ENCODE assay signal across 8 cellular contexts in genomic region chr19:38869836-38870607, GRCh38. TPM values are rescaled to one million over a fixed set of nuclear protein-coding genes. Genes with fewer than 3 reads are reported as not detected.
A peak's percentile ranks its signal among the peaks of the same experiment; 100 is the strongest.
DNase-seq lines count a peak whose midpoint lies in the region; ATAC-seq and TF ChIP-seq lines count a peak whose summit lies in the region.

No MANE protein-coding gene starts in this region.

- CTCF ChIA-PET in PC-3 (lab: Charles Lee) = no interaction called here

- POLR2A ChIA-PET in PC-3 (lab: Charles Lee; ENCODE audit: unreplicated experiment) = no interaction called here

- H3K9ac ChIP-seq in PC-3 (ENCODE audit: low read length) = no peak overlapping the region
- H3K9ac ChIP-seq in subcutaneous abdominal adipose tissue (ENCODE audit: low read length in 5 of 5) = peak overlapping the region in 4 of 5 donors; percentile 67 to 80 (median 77)

- H3K4me1 ChIP-seq in PC-3 (ENCODE audit: insufficient read depth, low read length) = peaks cover 4% of the 10 kb centered on the region
- no peaks in the 10 kb centered on the region for H3K4me1 ChIP-seq in foreskin keratinocyte
- peaks cover 15 to 17% of the 10 kb centered on the region in 2 experiments for H3K4me1 ChIP-seq in neutrophil (ENCODE audit: control insufficient read depth in 1 of 2, insufficient read depth in 1 of 2, low read depth in 1 of 2, low read length in 1 of 2)
- peaks cover 0 to 28% (median 19%) of the 10 kb centered on the region in 5 donors for H3K4me1 ChIP-seq in subcutaneous abdominal adipose tissue (ENCODE audit: control insufficient read depth in 5 of 5, insufficient read depth in 5 of 5, low read length in 5 of 5)

- BruUV-seq in PC-3 (replicated peaks; lab: Mats Ljungman, UMichigan) = no TSS peak

- peak; percentile 79 for ATAC-seq in HG02970 (IDR thresholded peaks at IDR 0.05; ENCODE audit: low FRiP score, unreplicated experiment)
- peak; percentile 33 for ATAC-seq in PC-3
- peak; percentile 74 for ATAC-seq in foreskin keratinocyte
- ATAC-seq in HG02852 (IDR thresholded peaks at IDR 0.05; ENCODE audit: unreplicated experiment) = no peak

- DNase-seq in PC-3 = no peak
- peak; percentile 98 for DNase-seq in activated effector memory CD4-positive, alpha-beta T cell treated with anti-CD3 and anti-CD28 coated beads, Interleukin-2, amount 50 U/mL, for 16 hours
- DNase-seq in foreskin keratinocyte = no peak

- H3K27me3 ChIP-seq in PC-3 (ENCODE audit: low read length) (no peaks in the 10 kb centered on the region), foreskin keratinocyte (no peaks in the 10 kb centered on the region), neutrophil (no peaks in the 10 kb centered on the region), subcutaneous abdominal adipose tissue (ENCODE audit: control insufficient read depth in 5 of 5, insufficient read depth in 4 of 5, low read length in 5 of 5) (no peaks in the 10 kb centered on the region)

- H4K20me1 ChIP-seq in PC-3 (ENCODE audit: low read length) = no peaks in the 10 kb centered on the region

- H3K4me3 ChIP-seq in PC-3 (ENCODE audit: low read length) (no peak overlapping the region), neutrophil (ENCODE audit: low read depth in 1 of 2, low read length in 1 of 2) (peak overlapping the region; percentile 47 to 59), subcutaneous abdominal adipose tissue (ENCODE audit: low read depth in 1 of 5, low read length in 5 of 5) (peak overlapping the region; percentile 70 to 79 (median 72))

- intact Hi-C loops in PC-3 (cut with micrococcal nuclease) = no loop called here

- H3K9me3 ChIP-seq in PC-3 (ENCODE audit: low read length) = no peaks in the 10 kb centered on the region
- no peaks in the 10 kb centered on the region for H3K9me3 ChIP-seq in neutrophil
- H3K9me3 ChIP-seq in subcutaneous abdominal adipose tissue (ENCODE audit: control insufficient read depth in 5 of 5, low read length in 5 of 5) = no peaks in the 10 kb centered on the region

- no peaks in the 10 kb centered on the region for H3F3A ChIP-seq in PC-3 (ENCODE audit: low read length, unreplicated experiment)

- no peak overlapping the region for H2AFZ ChIP-seq in PC-3 (ENCODE audit: low read length)

- no peaks in the 10 kb centered on the region for H3K9me2 ChIP-seq in PC-3 (replicated peaks; ENCODE audit: low read length)

- H3K27ac ChIP-seq in PC-3 (ENCODE audit: low read length) (no peak overlapping the region), foreskin keratinocyte (no peak overlapping the region), neutrophil (peak overlapping the region; percentile 56), subcutaneous abdominal adipose tissue (ENCODE audit: low read depth, low read length) (no peak overlapping the region)

- H3K4me2 ChIP-seq in PC-3 (ENCODE audit: low read length) = no peak overlapping the region

- H3K36me3 ChIP-seq in PC-3 (ENCODE audit: low read depth, low read length) (no peaks in the 10 kb centered on the region), neutrophil (peaks cover 75% of the 10 kb centered on the region), subcutaneous abdominal adipose tissue (ENCODE audit: control insufficient read depth in 5 of 5, insufficient read depth in 5 of 5, low read length in 5 of 5) (no peaks in the 10 kb centered on the region)

- peak; percentile 89 for TF ChIP-seq CTCF in GM12873 (IDR thresholded peaks at IDR 0.05; ENCODE audit: insufficient read depth, low read depth, low read length, missing control alignments)
- peak; percentile 37 for TF ChIP-seq CTCF in PC-3 (conservative IDR thresholded peaks at IDR 0.05; ENCODE audit: low read depth, low read length)
- TF ChIP-seq CTCF in foreskin keratinocyte (conservative IDR thresholded peaks at IDR 0.05) = peak; percentile 84
- peak; percentile 95 for TF ChIP-seq CTCF in neutrophil (IDR thresholded peaks at IDR 0.05)

- no peaks in the 10 kb centered on the region for H3K79me2 ChIP-seq in PC-3 (ENCODE audit: low read length)

RNA-seq across cellular contexts. Expression of gene RINL, which starts 8.1 kb away (rescaled TPM):
- total RNA-seq in PC-3 (2014; rRNA removed) (1.2 and 3.2 TPM in 2 replicates), foreskin keratinocyte (8.3 and 8.7 TPM in 2 replicates)
- 6.2 and 6.5 TPM in 2 replicates for polyA plus RNA-seq in foreskin keratinocyte

RNA-seq across cellular contexts. Expression of gene HNRNPL, which starts 20.2 kb away (rescaled TPM):
- total RNA-seq in PC-3 (2014; rRNA removed) = 315 and 331 TPM in 2 replicates
- total RNA-seq in foreskin keratinocyte = 344 and 388 TPM in 2 replicates
- polyA plus RNA-seq in foreskin keratinocyte = 268 and 317 TPM in 2 replicates

RNA-seq across cellular contexts. Expression of gene SIRT2, which starts 29.4 kb away (rescaled TPM):
- total RNA-seq in PC-3 (2014; rRNA removed) = 37.9 and 55.2 TPM in 2 replicates
- total RNA-seq in foreskin keratinocyte = 46.0 and 49.4 TPM in 2 replicates
- polyA plus RNA-seq in foreskin keratinocyte = 51.8 and 56.8 TPM in 2 replicates

RNA-seq across cellular contexts. Expression of gene NFKBIB, which starts 29.7 kb away (rescaled TPM):
- total RNA-seq in PC-3 (2014; rRNA removed) (43.7 and 44.9 TPM in 2 replicates), foreskin keratinocyte (23.2 and 26.6 TPM in 2 replicates)
- 33.2 and 33.4 TPM in 2 replicates for polyA plus RNA-seq in foreskin keratinocyte

RNA-seq across cellular contexts. Expression of gene ECH1, which starts 38.4 kb away (rescaled TPM):
- total RNA-seq in PC-3 (2014; rRNA removed) (41.8 and 78.9 TPM in 2 replicates), foreskin keratinocyte (51.5 and 64.9 TPM in 2 replicates)
- polyA plus RNA-seq in foreskin keratinocyte = 114 and 121 TPM in 2 replicates

Comparison
In these comparisons a context has a peak if more than half of its experiments do, and no peak if none do; other contexts are left out.
1. CTCF ChIP-seq: peak in every context shown above with its lines; median percentile 95 in neutrophil; 89 in GM12873; 84 in foreskin keratinocyte; 37 in PC-3.